Comparison of ENCODE assay signal across 27 cellular contexts in the genomic region with DNA sequence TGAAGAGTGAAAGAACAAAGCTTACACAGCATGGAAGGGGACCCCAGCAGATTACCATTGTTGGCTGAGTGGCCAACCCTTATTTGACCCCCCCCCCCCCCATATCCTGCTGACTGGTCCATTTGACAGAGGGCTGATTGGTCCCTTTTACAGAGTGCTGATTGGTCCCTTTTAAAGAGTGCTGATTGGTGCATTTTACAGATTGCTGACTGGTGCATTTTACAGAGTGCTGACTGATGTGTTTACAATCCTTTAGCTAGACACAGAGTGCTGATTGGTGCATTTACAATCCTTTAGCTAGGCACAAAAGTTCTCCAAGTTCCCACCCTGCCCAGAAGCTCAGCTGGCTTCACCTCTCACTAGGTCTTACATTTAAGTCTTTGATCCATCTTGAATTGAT.
"Had no signal": no experiment of that assay in that cellular context is flagged by ENCODE, and none has a peak within 500 bp of the region (broad histone marks: within the 10 kb centered on the region; RNA-seq: fewer than 3 reads in every experiment).

No MANE protein-coding gene starts in this region.

- H3K27ac ChIP-seq: stomach, suprapubic skin, testis, thoracic aorta, thyroid gland, tibial artery, tibial nerve, transverse colon, upper lobe of left lung, upper lobe of right lung, uterus, vagina had no signal

- FAIRE-seq: urothelium cell line had no signal

- H3K27me3 ChIP-seq: stomach, suprapubic skin, testis, thyroid gland, tibial artery, tibial nerve, transverse colon, upper lobe of left lung, upper lobe of right lung, uterus, vagina had no signal

- H3K36me3 ChIP-seq: stomach, suprapubic skin, thoracic aorta, thyroid gland, tibial artery, tibial nerve, transverse colon, upper lobe of left lung, upper lobe of right lung, uterus, vagina had no signal

- DNase-seq: stimulated activated CD4-positive, alpha-beta T cell treated with anti-CD3 and anti-CD28 coated beads, Interleukin-2, amount 100 ng/mL, for 48 hours; stimulated activated CD4-positive, alpha-beta T cell treated with anti-CD3 and anti-CD28 coated beads, Interleukin-4, amount 100 ng/mL, for 1 hour; stimulated activated CD4-positive, alpha-beta T cell treated with anti-CD3 and anti-CD28 coated beads, Interleukin-4, amount 100 ng/mL, for 24 hours; stimulated activated CD4-positive, alpha-beta T cell treated with anti-CD3 and anti-CD28 coated beads, Interleukin-4, amount 100 ng/mL, for 4 hours; stimulated activated CD8-positive, alpha-beta memory T cell treated with anti-CD3 and anti-CD28 coated beads, Interleukin-4, amount 100 ng/mL, for 48 hours; stimulated activated naive B cell treated with anti-CD40 and anti-IgM and Interleukin-4, amounts not matched to agents 10 μg/mL and 1 μg/mL and 100 μg/mL, for 72 hours; stimulated activated naive CD4-positive, alpha-beta T cell; stimulated activated naive CD4-positive, alpha-beta T cell treated with Interleukin-2 at 50 U/mL for 16 hours; stimulated activated naive CD8-positive, alpha-beta T cell treated with anti-CD3 and anti-CD28 coated beads, Interleukin-15, amount 100 ng/mL, for 72 hours; stimulated activated naive CD8-positive, alpha-beta T cell treated with anti-CD3 and anti-CD28 coated beads, Interleukin-15, Interleukin-2, amounts not matched to agents 100 U/mL and 50 U/mL, for 24 hours; stomach; substantia nigra; testis; thyroid gland; tibial artery; transverse colon; trophoblast cell; upper lobe of left lung; upper lobe of right lung; uterus had no signal

- H3K4me3 ChIP-seq: stomach, suprapubic skin, testis, thoracic aorta, thyroid gland, tibial artery, tibial nerve, transverse colon, upper lobe of left lung, upper lobe of right lung, uterus, vagina had no signal

- ATAC-seq: stimulated activated effector memory CD8-positive, alpha-beta T cell treated with anti-CD3 and anti-CD28 coated beads, Interleukin-12 subunit alpha, Interleukin-12 subunit beta, amount 100 ng/mL, for 72 hours; stimulated activated memory B cell treated with anti-CD40 and anti-IgM and Interleukin-4, amounts not matched to agents 10 μg/mL and 1 μg/mL and 100 μg/mL, for 72 hours; stimulated activated naive B cell treated with anti-CD40 and anti-IgM and Interleukin-4, amounts not matched to agents 10 μg/mL and 1 μg/mL and 100 μg/mL, for 72 hours; stimulated activated naive CD8-positive, alpha-beta T cell treated with anti-CD3 and anti-CD28 coated beads, Interleukin-15, amount 100 ng/mL, for 72 hours; stimulated activated naive CD8-positive, alpha-beta T cell treated with anti-CD3 and anti-CD28 coated beads, Interleukin-15, Interleukin-2, amounts not matched to agents 100 U/mL and 50 U/mL, for 24 hours; upper lobe of right lung had no signal

- H3K4me1 ChIP-seq: stomach, suprapubic skin, testis, thyroid gland, tibial artery, tibial nerve, transverse colon, upper lobe of left lung, upper lobe of right lung, uterus, vagina had no signal

- H3K9me3 ChIP-seq: stomach, suprapubic skin, testis, thoracic aorta, thyroid gland, tibial artery, tibial nerve, transverse colon, upper lobe of left lung, upper lobe of right lung, uterus, vagina had no signal
